Comparison of ENCODE assay signal across 1 cellular context in genomic region chr17:8412089-8412488, GRCh38.
TF ChIP-seq lines count a peak whose summit lies in the region.

No MANE protein-coding gene starts in this region.

TF ChIP-seq in HEK293, 187 proteins besides CTCF, POLR2A, EP300 and RAD21 (continued from another document and continues in another):
- TF ChIP-seq HOXA7 (CRISPR knock-in tag; IDR thresholded peaks at IDR 0.05; ENCODE audit: borderline replicate concordance) (no peak), ZFP37 (tag by site-specific recombination; IDR thresholded peaks at IDR 0.05) (no peak), ZNF561 (tag by site-specific recombination; IDR thresholded peaks at IDR 0.05; ENCODE audit: borderline replicate concordance) (no peak), ZNF426 (tag by site-specific recombination; IDR thresholded peaks at IDR 0.05) (no peak), ZNF311 (tag by site-specific recombination; IDR thresholded peaks at IDR 0.05; ENCODE audit: borderline replicate concordance) (no peak), KLF10 (tag by site-specific recombination; IDR thresholded peaks at IDR 0.05) (no peak), ZBTB26 (tag by site-specific recombination; optimal IDR thresholded peaks at IDR 0.05) (no peak), GLIS1 (tag by site-specific recombination; IDR thresholded peaks at IDR 0.05) (no peak), KLF17 (tag by site-specific recombination; IDR thresholded peaks at IDR 0.05) (peak; percentile 53; the same call in 1 of the 2 replicates), ZNF707 (tag by site-specific recombination; IDR thresholded peaks at IDR 0.05) (no peak), ZBTB1 (tag by site-specific recombination; IDR thresholded peaks at IDR 0.05) (no peak), ZNF747 (tag by site-specific recombination; IDR thresholded peaks at IDR 0.05) (no peak), EGR2 (tag by site-specific recombination; IDR thresholded peaks at IDR 0.05; ENCODE audit: low read depth) (no peak), ZBTB11 (tag by site-specific recombination; conservative IDR thresholded peaks at IDR 0.05; ENCODE audit: low read depth) (no peak), TCF7L2 (IDR thresholded peaks at IDR 0.05; ENCODE audit: borderline replicate concordance, low read depth, low read length) (no peak), ZNF629 (tag by site-specific recombination; IDR thresholded peaks at IDR 0.05) (peak; percentile 90), ZNF404 (tag by site-specific recombination; IDR thresholded peaks at IDR 0.05) (no peak), ZNF670 (tag by site-specific recombination; IDR thresholded peaks at IDR 0.05; ENCODE audit: low read depth) (no peak), ZNF785 (tag by site-specific recombination; IDR thresholded peaks at IDR 0.05) (no peak), MYNN (tag by site-specific recombination; IDR thresholded peaks at IDR 0.05; ENCODE audit: borderline replicate concordance) (no peak), ZNF530 (tag by site-specific recombination; IDR thresholded peaks at IDR 0.05; ENCODE audit: low read depth) (no peak), ZNF658 (tag by site-specific recombination; IDR thresholded peaks at IDR 0.05) (no peak), PRDM2 (tag by site-specific recombination; IDR thresholded peaks at IDR 0.05; ENCODE audit: borderline replicate concordance) (no peak), ZNF394 (tag by site-specific recombination; IDR thresholded peaks at IDR 0.05; ENCODE audit: borderline replicate concordance) (no peak), IKZF3 (tag by site-specific recombination; IDR thresholded peaks at IDR 0.05) (no peak), ZBTB6 (tag by site-specific recombination; IDR thresholded peaks at IDR 0.05) (no peak), BCL11A (tag by site-specific recombination; IDR thresholded peaks at IDR 0.05; ENCODE audit: low read depth) (no peak), ZNF37A (tag by site-specific recombination; IDR thresholded peaks at IDR 0.05) (no peak), ZNF639 (tag by site-specific recombination; IDR thresholded peaks at IDR 0.05) (peak; percentile 47; the same call in 1 of the 2 replicates), ZNF777 (tag by site-specific recombination; IDR thresholded peaks at IDR 0.05; ENCODE audit: borderline replicate concordance) (no peak), MZF1 (tag by site-specific recombination; IDR thresholded peaks at IDR 0.05; ENCODE audit: borderline replicate concordance) (no peak), ZNF366 (tag by site-specific recombination; conservative IDR thresholded peaks at IDR 0.05) (0 out of 2 replicates have a peak, but pooled peaks have one; percentile 24), TRIM28 (IDR thresholded peaks at IDR 0.05; ENCODE audit: borderline replicate concordance, low read length) (no peak), ZNF433 (tag by site-specific recombination; IDR thresholded peaks at IDR 0.05; ENCODE audit: low read depth) (no peak), ZNF660 (tag by site-specific recombination; IDR thresholded peaks at IDR 0.05) (no peak), ZNF548 (tag by site-specific recombination; IDR thresholded peaks at IDR 0.05) (no peak), ZNF768 (tag by site-specific recombination; IDR thresholded peaks at IDR 0.05) (no peak), ZNF19 (tag by site-specific recombination; IDR thresholded peaks at IDR 0.05; ENCODE audit: low read depth) (no peak), ZNF292 (tag by site-specific recombination; IDR thresholded peaks at IDR 0.05; ENCODE audit: borderline replicate concordance, low read depth) (no peak), ZNF184 (tag by site-specific recombination; IDR thresholded peaks at IDR 0.05) (no peak), GFI1B (tag by site-specific recombination; IDR thresholded peaks at IDR 0.05) (no peak), ZNF324 (tag by site-specific recombination; IDR thresholded peaks at IDR 0.05) (no peak), PRDM10 (tag by site-specific recombination; IDR thresholded peaks at IDR 0.05) (peak; percentile 43; the same call in 1 of the 2 replicates), ZNF274 (IDR thresholded peaks at IDR 0.05; ENCODE audit: low read length) (no peak), ZNF274 (tag by site-specific recombination; IDR thresholded peaks at IDR 0.05; ENCODE audit: borderline replicate concordance) (no peak), ZNF133 (tag by site-specific recombination; IDR thresholded peaks at IDR 0.05) (no peak), WT1 (tag by site-specific recombination; IDR thresholded peaks at IDR 0.05) (no peak), ZEB2 (tag by site-specific recombination; IDR thresholded peaks at IDR 0.05) (peak; percentile 52; the same call in 1 of the 2 replicates), ZNF843 (tag by site-specific recombination; IDR thresholded peaks at IDR 0.05) (no peak), ZNF23 (tag by site-specific recombination; IDR thresholded peaks at IDR 0.05; ENCODE audit: borderline replicate concordance) (no peak), ZBTB21 (tag by site-specific recombination; IDR thresholded peaks at IDR 0.05) (peak; percentile 69), ZFP69B (tag by site-specific recombination; IDR thresholded peaks at IDR 0.05) (no peak), REPIN1 (tag by site-specific recombination; IDR thresholded peaks at IDR 0.05; ENCODE audit: low read depth) (no peak)
